In the genomic region with DNA sequence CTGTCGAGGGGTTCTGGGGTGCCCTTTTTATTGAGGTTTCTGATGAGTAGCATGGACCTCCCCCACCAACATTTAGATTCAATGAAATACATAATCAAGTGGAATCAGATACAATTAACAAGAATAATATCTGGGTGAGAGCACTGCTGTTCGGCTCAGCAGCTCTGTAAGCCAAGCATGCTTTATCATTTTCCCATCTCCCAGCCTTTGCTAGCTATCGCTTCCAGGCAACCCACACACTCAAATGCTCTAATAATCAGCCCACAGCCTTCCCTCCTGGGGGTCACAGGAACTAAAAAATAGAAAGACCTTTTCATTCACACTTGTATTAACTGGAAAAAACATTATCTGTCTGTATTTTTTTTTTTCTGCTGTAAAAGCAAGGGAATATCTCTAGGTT, we compare ENCODE assay signal across 16 cellular contexts. TPM values are rescaled to one million over a fixed set of nuclear protein-coding genes. Genes with fewer than 3 reads are reported as not detected.
DNase-seq lines count a peak whose midpoint lies in the region; TF ChIP-seq lines count a peak whose summit lies in the region.
"Had no signal": no experiment of that assay in that cellular context is flagged by ENCODE, and none has a peak within 500 bp of the region (broad histone marks: within the 10 kb centered on the region; RNA-seq: fewer than 3 reads in every experiment).

No MANE protein-coding gene starts in this region.

- H3K27ac ChIP-seq in neural cell (ENCODE audit: low read length) = peak overlapping the region; percentile 48
- H3K27ac ChIP-seq in sigmoid colon = no peak overlapping the region
- H3K27ac ChIP-seq: 22Rv1, BLaER1 had no signal

- peaks cover 10% of the 10 kb centered on the region for H3K79me2 ChIP-seq in neural cell (replicated peaks; ENCODE audit: insufficient read depth, low read length)

- TF ChIP-seq EP300 in neural cell (conservative IDR thresholded peaks at IDR 0.05; ENCODE audit: poor library complexity, severe bottlenecking) (no peak), sigmoid colon (IDR thresholded peaks at IDR 0.05) (no peak)

- WGBS in sigmoid colon, 2 donors = 80 to 81% methylated on average over 3 of the region's 3 CpGs

- peak; percentile 15 for DNase-seq in NCI-H1092 treated with DMSO at 0.1 percent for 48 hours (lab: John Stamatoyannopoulos, UW)
- no peak for DNase-seq in NCI-H1092 (lab: John Stamatoyannopoulos, UW)
- peak; percentile 33 for DNase-seq in Ammon's horn (ENCODE audit: low spot score)
- no peak for DNase-seq in glomerular visceral epithelial cell (ENCODE audit: extremely low spot score)
- no peak for DNase-seq in sigmoid colon
- DNase-seq in SHP77 treated with DMSO at 0.1 percent for 48 hours (lab: John Stamatoyannopoulos, UW) = no peak
- DNase-seq: Caco-2; CD8-positive, alpha-beta memory T cell; H7 had no signal

- H3K9ac ChIP-seq in neural cell (ENCODE audit: low read length) = peak overlapping the region; percentile 27
- H3K9ac ChIP-seq: BLaER1 had no signal

- no peaks in the 10 kb centered on the region for H3K9me3 ChIP-seq in neural cell (ENCODE audit: low read length)
- no peaks in the 10 kb centered on the region for H3K9me3 ChIP-seq in sigmoid colon
- H3K9me3 ChIP-seq: BLaER1, Caco-2 had no signal

- no peak for TF ChIP-seq POLR2A in sigmoid colon (IDR thresholded peaks at IDR 0.05)

- H3K27me3 ChIP-seq in neural cell (ENCODE audit: insufficient read depth, low read depth, low read length) (no peaks in the 10 kb centered on the region), sigmoid colon (no peaks in the 10 kb centered on the region)
- H3K27me3 ChIP-seq: BLaER1 had no signal

- no peaks in the 10 kb centered on the region for H3K27me3 Mint-ChIP-seq in brain
- H3K27me3 Mint-ChIP-seq: CD8-positive, alpha-beta memory T cell had no signal

- no peak overlapping the region for H2AFZ ChIP-seq in neural cell (ENCODE audit: low read depth, low read length)
- H2AFZ ChIP-seq: GM23338 had no signal

- H3K4me1 ChIP-seq in sigmoid colon = no peaks in the 10 kb centered on the region
- H3K4me1 ChIP-seq: BLaER1, Caco-2 had no signal

- TF ChIP-seq CTCF in brain (conservative IDR thresholded peaks at IDR 0.05) (no peak), neural cell (IDR thresholded peaks at IDR 0.05; ENCODE audit: poor library complexity, severe bottlenecking) (no peak), sigmoid colon (IDR thresholded peaks at IDR 0.05) (no peak)

- H3K27ac Mint-ChIP-seq in brain = peak overlapping the region in 4 of 5 experiments; percentile 70 to 88 (median 76)
- H3K27ac Mint-ChIP-seq: CD8-positive, alpha-beta memory T cell; GM23338 had no signal

- H3K4me3 ChIP-seq in neural cell (ENCODE audit: low read length) (peak overlapping the region; percentile 19), sigmoid colon (no peak overlapping the region)
- H3K4me3 ChIP-seq: BLaER1, GM23338 had no signal

- H3K36me3 ChIP-seq in neural cell (ENCODE audit: insufficient read depth, low read length) (no peaks in the 10 kb centered on the region), sigmoid colon (no peaks in the 10 kb centered on the region)
- H3K36me3 ChIP-seq: BLaER1 had no signal

- no peaks in the 10 kb centered on the region for H3K9me2 ChIP-seq in neural cell (ENCODE audit: insufficient read depth, low read length)

- peak overlapping the region; percentile 25 for H3K4me2 ChIP-seq in neural cell (ENCODE audit: low read length)
- H3K4me2 ChIP-seq: BLaER1, GM23338 had no signal

- no peaks in the 10 kb centered on the region for H4K20me1 ChIP-seq in neural cell (ENCODE audit: insufficient read depth)
- H4K20me1 ChIP-seq: BLaER1 had no signal

- TF ChIP-seq RAD21 in neural cell (conservative IDR thresholded peaks at IDR 0.05) = no peak

- H3K4me1 Mint-ChIP-seq in brain = peaks cover 14% of the 10 kb centered on the region
- H3K4me1 Mint-ChIP-seq: CD8-positive, alpha-beta memory T cell; GM23338 had no signal

- H3K9me3 Mint-ChIP-seq in brain = no peaks in the 10 kb centered on the region
- H3K9me3 Mint-ChIP-seq: GM23338 had no signal

- intact Hi-C loops in sigmoid colon (cut with DNase I) = no loop called here

- H3K4me3 Mint-ChIP-seq in brain = peak overlapping the region in 3 of 5 experiments; percentile 26 to 67 (median 44)
- H3K4me3 Mint-ChIP-seq: CD8-positive, alpha-beta memory T cell; GM23338 had no signal

- no peaks in the 10 kb centered on the region for H3F3A ChIP-seq in neural cell (ENCODE audit: insufficient read depth, low read length, poor library complexity, severe bottlenecking)

- H3K36me3 Mint-ChIP-seq in brain = no peaks in the 10 kb centered on the region
- H3K36me3 Mint-ChIP-seq: CD8-positive, alpha-beta memory T cell had no signal

TF ChIP-seq in neural cell, 6 proteins besides CTCF, POLR2A, EP300 and RAD21:
- TF ChIP-seq, protein P1, sequence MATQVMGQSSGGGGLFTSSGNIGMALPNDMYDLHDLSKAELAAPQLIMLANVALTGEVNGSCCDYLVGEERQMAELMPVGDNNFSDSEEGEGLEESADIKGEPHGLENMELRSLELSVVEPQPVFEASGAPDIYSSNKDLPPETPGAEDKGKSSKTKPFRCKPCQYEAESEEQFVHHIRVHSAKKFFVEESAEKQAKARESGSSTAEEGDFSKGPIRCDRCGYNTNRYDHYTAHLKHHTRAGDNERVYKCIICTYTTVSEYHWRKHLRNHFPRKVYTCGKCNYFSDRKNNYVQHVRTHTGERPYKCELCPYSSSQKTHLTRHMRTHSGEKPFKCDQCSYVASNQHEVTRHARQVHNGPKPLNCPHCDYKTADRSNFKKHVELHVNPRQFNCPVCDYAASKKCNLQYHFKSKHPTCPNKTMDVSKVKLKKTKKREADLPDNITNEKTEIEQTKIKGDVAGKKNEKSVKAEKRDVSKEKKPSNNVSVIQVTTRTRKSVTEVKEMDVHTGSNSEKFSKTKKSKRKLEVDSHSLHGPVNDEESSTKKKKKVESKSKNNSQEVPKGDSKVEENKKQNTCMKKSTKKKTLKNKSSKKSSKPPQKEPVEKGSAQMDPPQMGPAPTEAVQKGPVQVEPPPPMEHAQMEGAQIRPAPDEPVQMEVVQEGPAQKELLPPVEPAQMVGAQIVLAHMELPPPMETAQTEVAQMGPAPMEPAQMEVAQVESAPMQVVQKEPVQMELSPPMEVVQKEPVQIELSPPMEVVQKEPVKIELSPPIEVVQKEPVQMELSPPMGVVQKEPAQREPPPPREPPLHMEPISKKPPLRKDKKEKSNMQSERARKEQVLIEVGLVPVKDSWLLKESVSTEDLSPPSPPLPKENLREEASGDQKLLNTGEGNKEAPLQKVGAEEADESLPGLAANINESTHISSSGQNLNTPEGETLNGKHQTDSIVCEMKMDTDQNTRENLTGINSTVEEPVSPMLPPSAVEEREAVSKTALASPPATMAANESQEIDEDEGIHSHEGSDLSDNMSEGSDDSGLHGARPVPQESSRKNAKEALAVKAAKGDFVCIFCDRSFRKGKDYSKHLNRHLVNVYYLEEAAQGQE (IDR thresholded peaks at IDR 0.05; ENCODE audit: borderline replicate concordance) = no peak
- no peak for TF ChIP-seq EZH2 (IDR thresholded peaks at IDR 0.05; ENCODE audit: borderline replicate concordance, insufficient read depth, low read length, poor library complexity, severe bottlenecking)
- peak; percentile 6 for TF ChIP-seq POLR2AphosphoS5 (IDR thresholded peaks at IDR 0.05)
- TF ChIP-seq SMC3 (conservative IDR thresholded peaks at IDR 0.05; ENCODE audit: poor library complexity) = no peak
- no peak for TF ChIP-seq MXI1 (conservative IDR thresholded peaks at IDR 0.05; ENCODE audit: poor library complexity, severe bottlenecking)
- no peak for TF ChIP-seq TAF1 (IDR thresholded peaks at IDR 0.05; ENCODE audit: low read depth)

RNA-seq across cellular contexts. Expression of a gene that starts 8.9 kb away (rescaled TPM):
- polyA plus RNA-seq in brain (ENCODE audit: insufficient read depth, low read depth, low replicate concordance) (7.1 TPM), neural cell (135 and 157 TPM in 2 replicates), sigmoid colon (under 1 TPM in 2 of 3 donors, not detected in 1; 0.07 to 0.60 TPM)
- polyA minus RNA-seq in neural cell = 192 and 213 TPM in 2 replicates
- under 1 TPM in 2 of 4 donors, not detected in 2; 0.16 to 0.81 TPM for total RNA-seq in sigmoid colon
- total RNA-seq: A673; Caco-2; CD8-positive, alpha-beta memory T cell; Daoy had no signal
- polyA plus RNA-seq: CD8-positive, alpha-beta memory T cell had no signal

Comparison
In these comparisons a context has a peak if more than half of its experiments do, and no peak if none do; other contexts are left out.
1. DNase-seq: peak in NCI-H1092 treated with DMSO at 0.1 percent for 48 hours (single experiment) and Ammon's horn (single experiment); none in NCI-H1092 (single experiment), glomerular visceral epithelial cell (single experiment), sigmoid colon (single experiment) and SHP77 treated with DMSO at 0.1 percent for 48 hours (single experiment).
2. RNA of a gene that starts 8.9 kb away (polyA plus RNA-seq): 135 to 157 TPM in neural cell; 7.1 TPM in brain (single experiment) and 0.07 to 0.60 TPM in sigmoid colon; every median in the first group is over 10 times any median in the second.